ENCODE assay signal across 16 cellular contexts in the genomic region with DNA sequence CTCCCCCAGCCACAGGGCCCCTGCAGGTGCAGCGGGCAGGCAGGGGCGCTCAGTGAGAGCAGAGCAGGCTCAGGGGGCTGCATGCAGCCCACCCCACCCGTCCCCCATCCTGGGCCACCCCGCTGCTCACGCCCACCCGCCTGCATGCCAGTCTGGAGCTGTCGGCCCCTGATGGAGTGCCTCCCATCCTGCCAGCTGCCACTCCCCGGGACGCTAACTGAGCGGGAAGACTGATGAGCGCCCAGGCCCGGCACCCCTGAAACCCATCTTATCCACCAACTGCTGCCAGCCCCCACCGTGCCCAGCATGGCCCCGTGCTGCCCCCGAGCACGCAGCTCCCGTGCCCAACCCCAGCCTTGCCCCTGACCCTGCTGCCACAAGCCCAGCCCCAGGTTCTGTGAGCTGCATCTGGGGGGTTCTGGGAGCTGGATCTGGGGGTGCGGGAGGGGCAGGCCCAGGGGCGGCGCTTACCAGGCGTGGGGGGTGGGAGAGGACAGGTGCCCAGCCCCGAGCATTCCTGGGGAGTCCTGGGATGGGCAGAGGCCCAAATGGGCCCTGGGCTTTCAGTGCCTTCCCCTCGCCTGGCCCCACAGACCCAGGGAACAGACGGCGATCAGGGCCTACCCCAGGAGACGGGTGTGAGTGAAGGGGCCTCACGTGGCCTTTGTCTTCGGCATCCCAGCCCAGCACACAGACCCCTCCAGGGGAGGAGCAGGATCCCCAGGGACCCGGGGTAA. TPM values are rescaled to one million over a fixed set of nuclear protein-coding genes. Genes with fewer than 3 reads are reported as not detected.
DNase-seq lines count a peak whose midpoint lies in the region; FAIRE-seq and TF ChIP-seq lines count a peak whose summit lies in the region.
"Had no signal": no experiment of that assay in that cellular context is flagged by ENCODE, and none has a peak within 500 bp of the region (broad histone marks: within the 10 kb centered on the region; RNA-seq: fewer than 3 reads in every experiment).

No MANE protein-coding gene starts in this region.

- peak overlapping the region; percentile 43 for H3K4me2 ChIP-seq in BLaER1
- no peak overlapping the region for H3K4me2 ChIP-seq in H1 (ENCODE audit: insufficient read depth in 1 of 2, low read depth in 2 of 2, low read length in 2 of 2)
- no peak overlapping the region for H3K4me2 ChIP-seq in osteoblast (ENCODE audit: insufficient read depth, low read length)
- H3K4me2 ChIP-seq in smooth muscle cell, result no peak overlapping the region

- CTCF ChIA-PET in H1 (lab: Charles Lee; ENCODE audit: partially characterized antibody), result interaction anchor here (1.0 to 4.9 kb wide), 4 partner anchors 8 to 113 kb away, joined by 4 to 35 read pairs (median 18); no protein-coding TSS in a partner anchor

- TF ChIP-seq CTCF in H1 (IDR thresholded peaks at IDR 0.05; ENCODE audit: control extremely low read depth in 1 of 3, insufficient read depth in 1 of 3, low read depth in 1 of 3, low read length in 3 of 3), result no peak
- no peak for TF ChIP-seq CTCF in osteoblast (IDR thresholded peaks at IDR 0.05; ENCODE audit: extremely low read depth, low read depth, low read length)
- no peak for TF ChIP-seq CTCF in smooth muscle cell (IDR thresholded peaks at IDR 0.05; ENCODE audit: borderline replicate concordance, insufficient read depth, poor library complexity, severe bottlenecking)

- H3K79me2 ChIP-seq in H1 (ENCODE audit: control insufficient read depth in 1 of 2, insufficient read depth in 2 of 2, low read length in 2 of 2), result no peaks in the 10 kb centered on the region
- peaks cover 45% of the 10 kb centered on the region for H3K79me2 ChIP-seq in osteoblast (ENCODE audit: insufficient read depth, low read length)
- H3K79me2 ChIP-seq in smooth muscle cell (ENCODE audit: low read depth), result peaks cover 5% of the 10 kb centered on the region

- H2BK5ac ChIP-seq in H1 (ENCODE audit: low read depth, low read length), result no peak overlapping the region

- no peak overlapping the region for H3K4ac ChIP-seq in H1 (replicated peaks; ENCODE audit: insufficient read length, low read depth, low read length)

- TF ChIP-seq EP300 in H1 (IDR thresholded peaks at IDR 0.05; ENCODE audit: borderline replicate concordance in 1 of 2, low read depth in 2 of 2, low read length in 2 of 2), result no peak

- H3K9me3 ChIP-seq in BLaER1 (no peaks in the 10 kb centered on the region), H1 (ENCODE audit: insufficient read depth in 2 of 2, low read depth in 1 of 2, low read length in 1 of 2) (no peaks in the 10 kb centered on the region), osteoblast (ENCODE audit: low read depth, low read length) (no peaks in the 10 kb centered on the region), smooth muscle cell (replicated peaks; ENCODE audit: low read depth) (no peaks in the 10 kb centered on the region)
- H3K9me3 ChIP-seq: BE2C, Caco-2 had no signal

- no peak overlapping the region for H2BK20ac ChIP-seq in H1 (ENCODE audit: low read length)

- no peak overlapping the region for H4K5ac ChIP-seq in H1 (ENCODE audit: insufficient read length, low read depth, low read length)

- no peak for TF ChIP-seq POLR2A in H1 (IDR thresholded peaks at IDR 0.05; ENCODE audit: control extremely low read depth in 1 of 2, low read depth in 2 of 2, low read length in 2 of 2)

- H4K20me1 ChIP-seq in BLaER1 (peaks cover 97% of the 10 kb centered on the region), H1 (replicated peaks in 1 of 2; ENCODE audit: control insufficient read depth in 1 of 2, insufficient read depth in 2 of 2, low read length in 2 of 2) (peaks cover 12 to 13% of the 10 kb centered on the region in 2 experiments), osteoblast (ENCODE audit: insufficient read depth, low read length) (peaks cover 36% of the 10 kb centered on the region), smooth muscle cell (ENCODE audit: low read depth) (peaks cover 97% of the 10 kb centered on the region)

- H4K91ac ChIP-seq in H1 (replicated peaks; ENCODE audit: insufficient read length, low read length), result no peak overlapping the region

- H3K27me3 ChIP-seq in BLaER1 (no peaks in the 10 kb centered on the region), H1 (replicated peaks in 1 of 4; ENCODE audit: control insufficient read depth in 3 of 4, extremely low read depth in 1 of 4, insufficient read depth in 3 of 4, low read length in 3 of 4) (no peaks in the 10 kb centered on the region), osteoblast (ENCODE audit: insufficient read depth, low read length) (no peaks in the 10 kb centered on the region), smooth muscle cell (ENCODE audit: low read depth) (no peaks in the 10 kb centered on the region)
- H3K27me3 ChIP-seq: BE2C had no signal

- peaks cover 54% of the 10 kb centered on the region for H3K4me1 ChIP-seq in BLaER1
- no peaks in the 10 kb centered on the region for H3K4me1 ChIP-seq in H1 (replicated peaks in 1 of 4; ENCODE audit: control insufficient read depth in 3 of 4, insufficient read depth in 4 of 4, low read length in 3 of 4)
- H3K4me1 ChIP-seq in osteoblast (ENCODE audit: insufficient read depth, low read length), result no peaks in the 10 kb centered on the region
- H3K4me1 ChIP-seq in smooth muscle cell (ENCODE audit: low read depth), result no peaks in the 10 kb centered on the region
- H3K4me1 ChIP-seq: BE2C, Caco-2 had no signal

- POLR2A ChIA-PET in H1 (lab: Charles Lee; ENCODE audit: partially characterized antibody), result interaction anchor here (1.6 kb wide), 1 partner anchor 12 kb away, joined by 3 read pairs; no protein-coding TSS in a partner anchor

- DNase-seq in NCI-H1694 (lab: John Stamatoyannopoulos, UW), result peak; percentile 39
- no peak for DNase-seq in H1 (ENCODE audit: low read depth in 1 of 2, low spot score in 2 of 2)
- peak; percentile 73 for DNase-seq in osteoblast (ENCODE audit: insufficient read length, low spot score, missing footprints)
- no peak for DNase-seq in smooth muscle cell (lab: John Stamatoyannopoulos, UW; ENCODE audit: unreplicated experiment)
- DNase-seq in activated T-cell treated with anti-CD3 and anti-CD28 coated beads for 4 hours, result no peak
- no peak for DNase-seq in AG08395 (ENCODE audit: low spot score)
- DNase-seq: BE2C; Caco-2; CD8-positive, alpha-beta memory T cell; DND-41; GDM1; H7 had no signal

- H3K4me3 ChIP-seq in BLaER1 (no peak overlapping the region), H1 (ENCODE audit: extremely low read depth in 1 of 4, insufficient read depth in 2 of 4, low read depth in 3 of 4, low read length in 4 of 4) (no peak overlapping the region), osteoblast (ENCODE audit: insufficient read depth, low read length) (no peak overlapping the region), smooth muscle cell (no peak overlapping the region)

- H4K8ac ChIP-seq in H1 (ENCODE audit: extremely low read depth, insufficient read depth, low read length), result 0 out of 2 replicates have a peak overlapping the region, but pooled peaks have one; percentile 35

- H2BK15ac ChIP-seq in H1 (ENCODE audit: low read length), result no peak overlapping the region

- no peaks in the 10 kb centered on the region for H3K23me2 ChIP-seq in H1 (ENCODE audit: low read depth, low read length)

- H3K56ac ChIP-seq in H1 (replicated peaks; ENCODE audit: insufficient read length, low read depth, low read length), result no peak overlapping the region

- no peaks in the 10 kb centered on the region for H3F3A ChIP-seq in smooth muscle cell (ENCODE audit: low read depth)

- H2AK5ac ChIP-seq in H1 (ENCODE audit: low read depth, low read length), result no peak overlapping the region

- FAIRE-seq in H1 (lab: Jason Lieb, UNC), result no peak
- FAIRE-seq: A204.1, GM12892 had no signal

- TF ChIP-seq RAD21 in H1 (IDR thresholded peaks at IDR 0.05 in 1 of 2, conservative IDR thresholded peaks at IDR 0.05 in 1 of 2; ENCODE audit: low read depth in 2 of 2, low read length in 2 of 2), result no peak

- H2BK120ac ChIP-seq in H1 (replicated peaks; ENCODE audit: low read depth, low read length), result no peak overlapping the region

- peak overlapping the region; percentile 36; the same call in 1 of the 2 replicates for H3K9ac ChIP-seq in BLaER1
- no peak overlapping the region for H3K9ac ChIP-seq in H1 (replicated peaks in 1 of 4; ENCODE audit: extremely low read depth in 1 of 4, low read depth in 3 of 4, low read length in 3 of 4)
- no peak overlapping the region for H3K9ac ChIP-seq in smooth muscle cell (ENCODE audit: low read depth)

- H3K27ac ChIP-seq in BLaER1 (peak overlapping the region; percentile 65), H1 (ENCODE audit: low read depth, low read length) (no peak overlapping the region), osteoblast (ENCODE audit: low read depth, low read length) (no peak overlapping the region), smooth muscle cell (ENCODE audit: low read depth) (no peak overlapping the region)

- no peak overlapping the region for H3K18ac ChIP-seq in H1 (ENCODE audit: extremely low read depth, low read length)

- H2AFZ ChIP-seq in H1 (ENCODE audit: low read length), result no peak overlapping the region
- H2AFZ ChIP-seq in osteoblast (ENCODE audit: low read length), result no peak overlapping the region
- no peak overlapping the region for H2AFZ ChIP-seq in smooth muscle cell (ENCODE audit: low read depth)

- H3K36me3 ChIP-seq in BLaER1 (peaks cover 88% of the 10 kb centered on the region), H1 (ENCODE audit: control insufficient read depth in 2 of 4, insufficient read depth in 4 of 4, low read length in 3 of 4) (no peaks in the 10 kb centered on the region), osteoblast (ENCODE audit: insufficient read depth, low read length) (peaks cover 8% of the 10 kb centered on the region), smooth muscle cell (ENCODE audit: low read depth) (no peaks in the 10 kb centered on the region)

- no peaks in the 10 kb centered on the region; the same call in 1 of the 2 replicates for H3K79me1 ChIP-seq in H1 (ENCODE audit: low read depth, low read length)

- H2BK12ac ChIP-seq in H1 (ENCODE audit: low read depth, low read length), result no peak overlapping the region

- no peak overlapping the region for H3K14ac ChIP-seq in H1 (ENCODE audit: insufficient read length)

- WGBS in H1 (ENCODE audit: extremely low coverage in 1 of 2, insufficient coverage in 1 of 2, insufficient read length in 1 of 2, insufficient replicate concordance in 2 of 2, low coverage in 1 of 2, low lambda C conversion rate in 2 of 2, missing lambda C conversion rate in 1 of 2), 2 experiments, result 90% methylated on average over 19 of the region's 29 CpGs; no CpG with 5 or more reads in 1 of the 2 experiments
- 97% methylated on average over 20 of the region's 29 CpGs for WGBS in smooth muscle cell (ENCODE audit: low lambda C conversion rate)

- no peak overlapping the region for H3K23ac ChIP-seq in H1 (ENCODE audit: insufficient read length)

RNA-seq across cellular contexts. Expression of a gene that starts 13.3 kb away (rescaled TPM):
- total RNA-seq in H1 (2021; fragmentation: NEBNext Ultra II Directional; extraction: Animal tissue kit (Norgen Biotek cat#: 25700)), result 62.1 and 71.5 TPM in 2 replicates
- 68.1 and 89.8 TPM in 2 replicates for polyA plus RNA-seq in H1 (2011; rRNA removed)
- 86.7 TPM for polyA plus RNA-seq in H1 (2011; cell fraction: cytosol; rRNA removed)
- polyA plus RNA-seq in H1 (2011; cell fraction: nucleus; rRNA removed), result 135 TPM
- 53.7 to 73.1 TPM (median 68.0 TPM) in 4 replicates for polyA plus RNA-seq in H1 (2012, experiment 1 of 2)
- polyA plus RNA-seq in H1 (2012, experiment 2 of 2), result 53.5 TPM
- 44.6 TPM for polyA plus RNA-seq in H1 (2013, experiment 1 of 2)
- 45.6 TPM for polyA plus RNA-seq in H1 (2013, experiment 2 of 2)
- 43.3 and 54.9 TPM in 2 replicates for polyA minus RNA-seq in H1 (2011; rRNA and poly(A)+ RNA removed)
- polyA minus RNA-seq in H1 (2011; cell fraction: cytosol; rRNA and poly(A)+ RNA removed), result 46.9 TPM
- polyA minus RNA-seq in H1 (2011; cell fraction: nucleus; rRNA and poly(A)+ RNA removed), result 28.2 TPM
- total RNA-seq in osteoblast, result 156 and 188 TPM in 2 replicates
- total RNA-seq in smooth muscle cell, result 93.7 and 99.9 TPM in 2 replicates
- 179 and 189 TPM in 2 replicates for polyA plus RNA-seq in smooth muscle cell

RNA-seq across cellular contexts. Expression of a gene that starts 18.6 kb away (rescaled TPM):
- total RNA-seq in H1 (2021; fragmentation: NEBNext Ultra II Directional; extraction: Animal tissue kit (Norgen Biotek cat#: 25700)), result 2.8 and 2.9 TPM in 2 replicates
- polyA plus RNA-seq in H1 (2011; rRNA removed), result 3.1 and 3.7 TPM in 2 replicates
- polyA plus RNA-seq in H1 (2011; cell fraction: cytosol; rRNA removed), result 2.5 TPM
- 4.0 TPM for polyA plus RNA-seq in H1 (2011; cell fraction: nucleus; rRNA removed)
- 1.5 to 3.3 TPM (median 2.9 TPM) in 4 replicates for polyA plus RNA-seq in H1 (2012, experiment 1 of 2)
- polyA plus RNA-seq in H1 (2012, experiment 2 of 2), result 2.3 TPM
- polyA plus RNA-seq in H1 (2013, experiment 1 of 2), result 1.2 TPM
- 1.2 TPM for polyA plus RNA-seq in H1 (2013, experiment 2 of 2)
- polyA minus RNA-seq in H1 (2011; rRNA and poly(A)+ RNA removed), result 3.4 and 4.0 TPM in 2 replicates
- polyA minus RNA-seq in H1 (2011; cell fraction: cytosol; rRNA and poly(A)+ RNA removed), result 2.7 TPM
- polyA minus RNA-seq in H1 (2011; cell fraction: nucleus; rRNA and poly(A)+ RNA removed), result 7.3 TPM
- 2.9 TPM in 2 replicates for total RNA-seq in osteoblast
- 1.6 and 4.2 TPM in 2 replicates for total RNA-seq in smooth muscle cell
- 0.72 and 1.1 TPM in 2 replicates for polyA plus RNA-seq in smooth muscle cell

RNA-seq across cellular contexts. Expression of a gene that starts 29.3 kb away (rescaled TPM):
- 123 and 135 TPM in 2 replicates for total RNA-seq in H1 (2021; fragmentation: NEBNext Ultra II Directional; extraction: Animal tissue kit (Norgen Biotek cat#: 25700))
- 517 and 589 TPM in 2 replicates for polyA plus RNA-seq in H1 (2011; rRNA removed)
- polyA plus RNA-seq in H1 (2011; cell fraction: cytosol; rRNA removed), result 330 TPM
- polyA plus RNA-seq in H1 (2011; cell fraction: nucleus; rRNA removed), result 307 TPM
- 85.5 to 181 TPM (median 172 TPM) in 4 replicates for polyA plus RNA-seq in H1 (2012, experiment 1 of 2)
- polyA plus RNA-seq in H1 (2012, experiment 2 of 2), result 271 TPM
- polyA plus RNA-seq in H1 (2013, experiment 1 of 2), result 207 TPM
- 187 TPM for polyA plus RNA-seq in H1 (2013, experiment 2 of 2)
- polyA minus RNA-seq in H1 (2011; rRNA and poly(A)+ RNA removed), result 23.9 and 34.6 TPM in 2 replicates
- 70.6 TPM for polyA minus RNA-seq in H1 (2011; cell fraction: cytosol; rRNA and poly(A)+ RNA removed)
- 52.2 TPM for polyA minus RNA-seq in H1 (2011; cell fraction: nucleus; rRNA and poly(A)+ RNA removed)
- total RNA-seq in osteoblast, result 57.2 and 62.2 TPM in 2 replicates
- 78.5 and 155 TPM in 2 replicates for total RNA-seq in smooth muscle cell
- 118 and 133 TPM in 2 replicates for polyA plus RNA-seq in smooth muscle cell

RNA-seq across cellular contexts. Expression of a gene that starts 58.2 kb away (rescaled TPM):
- total RNA-seq in H1 (2021; fragmentation: NEBNext Ultra II Directional; extraction: Animal tissue kit (Norgen Biotek cat#: 25700)), result 7.9 and 8.9 TPM in 2 replicates
- polyA plus RNA-seq in H1 (2011; rRNA removed), result 7.1 and 9.4 TPM in 2 replicates
- polyA plus RNA-seq in H1 (2011; cell fraction: cytosol; rRNA removed), result 12.8 TPM
- 43.4 TPM for polyA plus RNA-seq in H1 (2011; cell fraction: nucleus; rRNA removed)
- polyA plus RNA-seq in H1 (2012, experiment 1 of 2), result 8.2 to 15.0 TPM (median 11.8 TPM) in 4 replicates
- polyA plus RNA-seq in H1 (2012, experiment 2 of 2), result 9.8 TPM
- polyA plus RNA-seq in H1 (2013, experiment 1 of 2), result 6.2 TPM
- 5.8 TPM for polyA plus RNA-seq in H1 (2013, experiment 2 of 2)
- 3.2 and 7.1 TPM in 2 replicates for polyA minus RNA-seq in H1 (2011; rRNA and poly(A)+ RNA removed)
- 2.6 TPM for polyA minus RNA-seq in H1 (2011; cell fraction: cytosol; rRNA and poly(A)+ RNA removed)
- 11.0 TPM for polyA minus RNA-seq in H1 (2011; cell fraction: nucleus; rRNA and poly(A)+ RNA removed)
- 2.1 and 4.3 TPM in 2 replicates for total RNA-seq in osteoblast
- total RNA-seq in smooth muscle cell, result 6.0 and 43.0 TPM in 2 replicates
- polyA plus RNA-seq in smooth muscle cell, result 7.8 and 9.3 TPM in 2 replicates
- polyA plus RNA-seq: IgD-negative memory B cell had no signal

Comparison
In these comparisons a context has a peak if more than half of its experiments do, and no peak if none do; other contexts are left out.
1. DNase-seq: peak in NCI-H1694 (single experiment) and osteoblast (single experiment); none in H1 (0 of 2), smooth muscle cell (single experiment), activated T-cell treated with anti-CD3 and anti-CD28 coated beads for 4 hours (single experiment) and AG08395 (single experiment).